In genomic region chr12:57487597-57488396, GRCh38 we compare ENCODE assay signal across 1 cellular context.
A peak's percentile ranks its signal among the peaks of the same experiment; 100 is the strongest.
TF ChIP-seq lines count a peak whose summit lies in the region.

TSS of gene MARS1 (plus strand) at chr12:57488068. CDS start at chr12:57488091, 23 bp downstream.

TF ChIP-seq in HEK293, 187 proteins besides CTCF, POLR2A, EP300 and RAD21 (continued from another document):
- TF ChIP-seq ZNF639 (tag by site-specific recombination; IDR thresholded peaks at IDR 0.05) (peak; percentile 72), GLI4 (tag by site-specific recombination; IDR thresholded peaks at IDR 0.05) (no peak), YY2 (tag by site-specific recombination; IDR thresholded peaks at IDR 0.05) (peak; percentile 78), ZNF146 (tag by site-specific recombination; IDR thresholded peaks at IDR 0.05) (no peak), ZNF664 (tag by site-specific recombination; IDR thresholded peaks at IDR 0.05) (no peak), OSR2 (tag by site-specific recombination; IDR thresholded peaks at IDR 0.05) (no peak), BCL11A (tag by site-specific recombination; IDR thresholded peaks at IDR 0.05; ENCODE audit: low read depth) (no peak), ZNF571 (tag by site-specific recombination; IDR thresholded peaks at IDR 0.05) (no peak), KLF9 (tag by site-specific recombination; IDR thresholded peaks at IDR 0.05; ENCODE audit: low read depth) (peak; percentile 81), INSM2 (tag by site-specific recombination; IDR thresholded peaks at IDR 0.05) (no peak; the same call in 1 of the 2 replicates), ZNF366 (tag by site-specific recombination; conservative IDR thresholded peaks at IDR 0.05) (no peak), ATF2 (tag by site-specific recombination; IDR thresholded peaks at IDR 0.05; ENCODE audit: low read depth) (no peak; the same call in 1 of the 2 replicates), ZNF777 (tag by site-specific recombination; IDR thresholded peaks at IDR 0.05; ENCODE audit: borderline replicate concordance) (no peak), ZNF747 (tag by site-specific recombination; IDR thresholded peaks at IDR 0.05) (no peak), SCRT1 (tag by site-specific recombination; IDR thresholded peaks at IDR 0.05; ENCODE audit: borderline replicate concordance) (no peak), ZNF362 (tag by site-specific recombination; IDR thresholded peaks at IDR 0.05) (peak; percentile 100)
